Comparison of ENCODE assay signal across 25 cellular contexts in genomic region chr12:132480620-132481132, GRCh38. TPM values are rescaled to one million over a fixed set of nuclear protein-coding genes. Genes with fewer than 3 reads are reported as not detected.
DNase-seq lines count a peak whose midpoint lies in the region; ATAC-seq, FAIRE-seq and TF ChIP-seq lines count a peak whose summit lies in the region.
"Had no signal": no experiment of that assay in that cellular context is flagged by ENCODE, and none has a peak within 500 bp of the region (broad histone marks: within the 10 kb centered on the region; RNA-seq: fewer than 3 reads in every experiment).

No MANE protein-coding gene starts in this region.

- TF ChIP-seq CTCF in right lobe of liver (IDR thresholded peaks at IDR 0.05) (no peak), HepG2 (CRISPR knock-in tag; IDR thresholded peaks at IDR 0.05) (no peak), kidney (IDR thresholded peaks at IDR 0.05; ENCODE audit: borderline replicate concordance, extremely low read depth, insufficient read depth) (no peak), endodermal cell (conservative IDR thresholded peaks at IDR 0.05) (no peak)

- H3K36me3 Mint-ChIP-seq in activated CD4-positive, alpha-beta T cell treated with anti-CD3 and anti-CD28 coated beads, Interleukin-2, amount 10 ng/mL, durations not matched to agents 7 days and 5 days (ENCODE audit: low read depth), result no peaks in the 10 kb centered on the region
- no peaks in the 10 kb centered on the region for H3K36me3 Mint-ChIP-seq in endodermal cell (ENCODE audit: low read depth)

- H3K4me2 ChIP-seq in HepG2 (ENCODE audit: low read depth, low read length), result no peak overlapping the region
- H3K4me2 ChIP-seq: PC-9 had no signal

- H3K4me1 ChIP-seq in right lobe of liver, result no peaks in the 10 kb centered on the region
- no peaks in the 10 kb centered on the region; the same call in 1 of the 2 replicates for H3K4me1 ChIP-seq in HepG2 (ENCODE audit: insufficient read depth, low read length)
- no peaks in the 10 kb centered on the region for H3K4me1 ChIP-seq in kidney (ENCODE audit: control insufficient read depth in 1 of 2, insufficient read depth in 1 of 2, low read depth in 1 of 2, low read length in 2 of 2)
- no peaks in the 10 kb centered on the region for H3K4me1 ChIP-seq in endodermal cell (ENCODE audit: control insufficient read depth, insufficient read depth, low read length)
- H3K4me1 ChIP-seq: BE2C had no signal

- H2AFZ ChIP-seq in HepG2 (ENCODE audit: low read length), result no peak overlapping the region
- H2AFZ ChIP-seq: GM23248, PC-9 had no signal

- no peaks in the 10 kb centered on the region for H3K79me2 ChIP-seq in HepG2 (ENCODE audit: insufficient read depth, low read length)

- peaks cover 23% of the 10 kb centered on the region for H3K4me1 Mint-ChIP-seq in activated CD4-positive, alpha-beta T cell treated with anti-CD3 and anti-CD28 coated beads, Interleukin-2, amount 10 ng/mL, durations not matched to agents 7 days and 5 days
- no peaks in the 10 kb centered on the region for H3K4me1 Mint-ChIP-seq in endodermal cell

- CTCF ChIA-PET in activated CD4-positive, alpha-beta T cell treated with anti-CD3 and anti-CD28 coated beads, Interleukin-2, amount 10 ng/mL, durations not matched to agents 7 days and 5 days (lab: Charles Lee), result interaction anchor here (0.6 to 1.5 kb wide), 2 partner anchors 8 to 422 kb away, joined by 3 read pairs; no protein-coding TSS in a partner anchor
- CTCF ChIA-PET in HepG2 (lab: Yijun Ruan, JAX; ENCODE audit: low intra/inter-chr PET ratio, low total read pairs), result no interaction called here

- H3K9ac ChIP-seq in HepG2 (ENCODE audit: insufficient read depth, low read depth, low read length) (no peak overlapping the region), kidney (ENCODE audit: low read length in 2 of 2) (no peak overlapping the region), endodermal cell (ENCODE audit: extremely low read depth, low read length, poor library complexity, severe bottlenecking) (no peak overlapping the region)
- H3K9ac ChIP-seq: GM23248 had no signal

- H4K20me1 ChIP-seq in HepG2 (ENCODE audit: insufficient read depth, low read length), result no peaks in the 10 kb centered on the region

- H3K27me3 ChIP-seq in right lobe of liver (no peaks in the 10 kb centered on the region), HepG2 (ENCODE audit: control insufficient read depth in 1 of 2, insufficient read depth in 2 of 2, low read length in 2 of 2) (peaks cover 31 to 94% of the 10 kb centered on the region in 2 experiments), endodermal cell (ENCODE audit: control insufficient read depth, insufficient read depth, low read length, poor library complexity, severe bottlenecking) (peaks cover 34% of the 10 kb centered on the region)
- H3K27me3 ChIP-seq: BE2C had no signal

- no peaks in the 10 kb centered on the region for H3K36me3 ChIP-seq in right lobe of liver
- no peaks in the 10 kb centered on the region for H3K36me3 ChIP-seq in HepG2 (replicated peaks in 1 of 2; ENCODE audit: control insufficient read depth in 1 of 2, insufficient read depth in 2 of 2, low read length in 2 of 2)
- H3K36me3 ChIP-seq in kidney (ENCODE audit: control insufficient read depth in 1 of 2, insufficient read depth in 2 of 2, low read length in 2 of 2), result no peaks in the 10 kb centered on the region
- no peaks in the 10 kb centered on the region for H3K36me3 ChIP-seq in endodermal cell (ENCODE audit: control insufficient read depth, insufficient read depth, low read length)
- H3K36me3 ChIP-seq: BE2C had no signal

- H3K27me3 Mint-ChIP-seq in activated CD4-positive, alpha-beta T cell treated with anti-CD3 and anti-CD28 coated beads, Interleukin-2, amount 10 ng/mL, durations not matched to agents 7 days and 5 days, result peaks cover 2% of the 10 kb centered on the region
- peaks cover 81% of the 10 kb centered on the region for H3K27me3 Mint-ChIP-seq in endodermal cell (ENCODE audit: insufficient read depth)
- H3K27me3 Mint-ChIP-seq: CD4-positive, alpha-beta T cell had no signal

- in situ Hi-C loops in HepG2 (cut with HindIII; ENCODE audit: extremely low pct_ligation_motif_present, low pct_unique_long_range_greater_than_20kb), result no loop called here

- H3K27ac ChIP-seq in right lobe of liver, result no peak overlapping the region
- H3K27ac ChIP-seq in HepG2 (ENCODE audit: extremely low read length, insufficient read depth, low read length), result no peak overlapping the region
- H3K27ac ChIP-seq in kidney (ENCODE audit: low read depth in 2 of 2, low read length in 2 of 2), result no peak overlapping the region
- H3K27ac ChIP-seq in endodermal cell (ENCODE audit: low read depth, low read length), result no peak overlapping the region
- H3K27ac ChIP-seq: 22Rv1, GM23248, PC-9 had no signal

- BruUV-seq in HepG2 (replicated peaks; lab: Mats Ljungman, UMichigan), result no TSS peak

- H3K4me3 Mint-ChIP-seq in activated CD4-positive, alpha-beta T cell treated with anti-CD3 and anti-CD28 coated beads, Interleukin-2, amount 10 ng/mL, durations not matched to agents 7 days and 5 days, result no peak overlapping the region
- no peak overlapping the region for H3K4me3 Mint-ChIP-seq in endodermal cell

- FAIRE-seq in HepG2 (lab: Jason Lieb, UNC), result no peak
- FAIRE-seq in kidney (lab: Jason Lieb, UNC), result no peak
- FAIRE-seq: D721Med, GM18507 had no signal

- H3K9me3 ChIP-seq in right lobe of liver (no peaks in the 10 kb centered on the region), HepG2 (ENCODE audit: low read length) (no peaks in the 10 kb centered on the region), kidney (ENCODE audit: control insufficient read depth in 1 of 2, low read length in 2 of 2) (no peaks in the 10 kb centered on the region), endodermal cell (ENCODE audit: control insufficient read depth, low read length) (no peaks in the 10 kb centered on the region)
- H3K9me3 ChIP-seq: BE2C had no signal

- intact Hi-C loops in right lobe of liver (cut with DNase I), result no loop called here
- intact Hi-C loops in HepG2 (cut with micrococcal nuclease; ENCODE audit: unreplicated experiment), result no loop called here
- intact Hi-C loops in kidney (cut with DNase I), result no loop called here

- no peak for TF ChIP-seq RAD21 in HepG2 (CRISPR knock-in tag; IDR thresholded peaks at IDR 0.05)

- no peak for TF ChIP-seq POLR2A in right lobe of liver (IDR thresholded peaks at IDR 0.05)
- no peak for TF ChIP-seq POLR2A in HepG2 (IDR thresholded peaks at IDR 0.05; ENCODE audit: insufficient read depth in 1 of 2, low read depth in 2 of 2, low read length in 2 of 2)

- POLR2A ChIA-PET in activated CD4-positive, alpha-beta T cell treated with anti-CD3 and anti-CD28 coated beads, Interleukin-2, amount 10 ng/mL, durations not matched to agents 7 days and 5 days (lab: Charles Lee), result no interaction called here
- POLR2A ChIA-PET in HepG2 (lab: Yijun Ruan, JAX), result no interaction called here

- H3K27ac Mint-ChIP-seq in activated CD4-positive, alpha-beta T cell treated with anti-CD3 and anti-CD28 coated beads, Interleukin-2, amount 10 ng/mL, durations not matched to agents 7 days and 5 days, result peak overlapping the region; percentile 62
- H3K27ac Mint-ChIP-seq in endodermal cell, result no peak overlapping the region

- 100% methylated on average over 1 of the region's 14 CpGs for WGBS in right lobe of liver (ENCODE audit: insufficient coverage, low coverage, low lambda C conversion rate, missing lambda C conversion rate)
- 44% methylated on average over 7 of the region's 14 CpGs for WGBS in HepG2 (ENCODE audit: low lambda C conversion rate)
- whole genome bisulfite sequencing in endodermal cell (ENCODE audit: insufficient coverage in 1 of 2, insufficient read length in 1 of 2), 2 experiments, result 82 to 83% methylated on average over 8 to 14 of the region's 14 CpGs

- DNase-seq in activated CD4-positive, alpha-beta T cell treated with anti-CD3 and anti-CD28 coated beads, Interleukin-2, amount 10 ng/mL, durations not matched to agents 7 days and 5 days, result no peak
- DNase-seq in activated CD4-positive, alpha-beta T cell treated with anti-CD3 and anti-CD28 coated beads for 1 hour, result no peak
- DNase-seq in right lobe of liver (peak in 2 of 3 donors; percentile 11 to 40), HepG2 (ENCODE audit: low spot score) (no peak), kidney (peak; percentile 57), NCI-H1694 treated with DMSO at 0.1 percent for 48 hours (lab: John Stamatoyannopoulos, UW) (no peak), hippocampal formation (lab: John Stamatoyannopoulos, UW) (no peak), endodermal cell (no peak)
- DNase-seq: BE2C; CD4-positive, alpha-beta T cell; GM23248; H7; IMR-90; KG1; MM.1S; NCI-H2029 treated with DMSO at 0.1 percent for 48 hours; NCI-H446 treated with DMSO at 0.1 percent for 48 hours; NCI-H526; NCI-H82; NK-92 treated with Interleukin-12 subunit alpha and Interleukin-12 subunit beta, amount 100 ng/mL, for 24 hours; PC-9; SHP77 had no signal

- H3K4me3 ChIP-seq in right lobe of liver (no peak overlapping the region), HepG2 (replicated peaks in 1 of 3; ENCODE audit: insufficient read depth in 1 of 3, low read depth in 2 of 3, low read length in 3 of 3) (no peak overlapping the region), kidney (ENCODE audit: low read length in 2 of 2) (no peak overlapping the region), endodermal cell (ENCODE audit: low read length) (no peak overlapping the region)
- H3K4me3 ChIP-seq: GM23248, PC-9 had no signal

- H3K9me3 Mint-ChIP-seq in activated CD4-positive, alpha-beta T cell treated with anti-CD3 and anti-CD28 coated beads, Interleukin-2, amount 10 ng/mL, durations not matched to agents 7 days and 5 days, result no peaks in the 10 kb centered on the region
- peaks cover 3% of the 10 kb centered on the region for H3K9me3 Mint-ChIP-seq in endodermal cell
- H3K9me3 Mint-ChIP-seq: CD4-positive, alpha-beta T cell had no signal

- TF ChIP-seq EP300 in HepG2 (IDR thresholded peaks at IDR 0.05; ENCODE audit: low read depth in 2 of 2, low read length in 2 of 2), result no peak
- no peak for TF ChIP-seq EP300 in HepG2 (CRISPR knock-in tag; IDR thresholded peaks at IDR 0.05; ENCODE audit: borderline replicate concordance)

- ATAC-seq in right lobe of liver (no peak), HepG2 (no peak)

RNA-seq across cellular contexts. Expression of gene FBRSL1, which starts 9.3 kb away (rescaled TPM):
- total RNA-seq in activated CD4-positive, alpha-beta T cell treated with anti-CD3 and anti-CD28 coated beads, Interleukin-2, amount 10 ng/mL, durations not matched to agents 7 days and 5 days, result 10 to 100 TPM; 49.8 to 51.1 TPM
- 10 to 100 TPM; 16.2 to 27.6 (median 23.3) TPM for total RNA-seq in right lobe of liver
- 3.7 and 7.9 TPM in 2 replicates for total RNA-seq in HepG2 (2016; rRNA removed; fragmentation: Illumina TruSeq; extraction: Trizol)
- 2.7 and 3.6 TPM in 2 replicates for total RNA-seq in HepG2 (2016; cell fraction: cytosol; rRNA removed; fragmentation: Illumina TruSeq; extraction: Trizol; ENCODE audit: low read depth)
- total RNA-seq in HepG2 (2016; cell fraction: insoluble cytoplasmic fraction; rRNA removed; fragmentation: Illumina TruSeq; extraction: Trizol), result 5.4 and 6.9 TPM in 2 replicates
- total RNA-seq in HepG2 (2016; cell fraction: membrane; rRNA removed; fragmentation: Illumina TruSeq; extraction: Trizol), result 7.0 and 9.3 TPM in 2 replicates
- 10.9 and 11.0 TPM in 2 replicates for total RNA-seq in HepG2 (2016; cell fraction: nucleus; rRNA removed; fragmentation: Illumina TruSeq; extraction: Trizol)
- 3.6 and 4.9 TPM in 2 replicates for polyA plus RNA-seq in HepG2 (2011; rRNA removed)
- 3.0 and 6.0 TPM in 2 replicates for polyA plus RNA-seq in HepG2 (2011; cell fraction: cytosol; rRNA removed)
- 50.9 and 76.3 TPM in 2 replicates for polyA plus RNA-seq in HepG2 (2011; cell fraction: nucleus; rRNA removed)
- polyA plus RNA-seq in HepG2 (2012), result 25.5 and 31.0 TPM in 2 replicates
- polyA plus RNA-seq in HepG2 (2016; cell fraction: cytosol; fragmentation: Illumina TruSeq; extraction: Trizol; ENCODE audit: low read depth), result 5.9 and 6.4 TPM in 2 replicates
- polyA plus RNA-seq in HepG2 (2016; cell fraction: insoluble cytoplasmic fraction; fragmentation: Illumina TruSeq; extraction: Trizol; ENCODE audit: low read depth), result 20.0 and 28.2 TPM in 2 replicates
- polyA plus RNA-seq in HepG2 (2016; cell fraction: membrane; fragmentation: Illumina TruSeq; extraction: Trizol; ENCODE audit: low read depth), result 20.5 and 23.8 TPM in 2 replicates
- polyA plus RNA-seq in HepG2 (2016; cell fraction: nucleus; fragmentation: Illumina TruSeq; extraction: Trizol; ENCODE audit: insufficient read depth, low read depth), result 64.1 and 69.3 TPM in 2 replicates
- 3.8 and 7.6 TPM in 2 replicates for polyA minus RNA-seq in HepG2 (2011; rRNA and poly(A)+ RNA removed; ENCODE audit: low replicate concordance)
- polyA minus RNA-seq in HepG2 (2011; cell fraction: cytosol; rRNA and poly(A)+ RNA removed), result 17.3 and 28.7 TPM in 2 replicates
- polyA minus RNA-seq in HepG2 (2011; cell fraction: nucleus; rRNA and poly(A)+ RNA removed), result 8.5 and 11.2 TPM in 2 replicates
- total RNA-seq in kidney, result 44.7 TPM
- polyA plus RNA-seq in kidney (ENCODE audit: insufficient read depth, low read depth, low replicate concordance), result 23.8 TPM
- total RNA-seq in endodermal cell, result 10 to 100 TPM; 74.9 to 92.3 TPM
- 72.6 TPM for polyA plus RNA-seq in endodermal cell (2013, experiment 1 of 2)
- 64.1 TPM for polyA plus RNA-seq in endodermal cell (2013, experiment 2 of 2)

Comparison
In these comparisons a context has a peak if more than half of its experiments do, and no peak if none do; other contexts are left out.
1. DNase-seq: peak in right lobe of liver (2 of 3) and kidney (single experiment); none in activated CD4-positive, alpha-beta T cell treated with anti-CD3 and anti-CD28 coated beads, Interleukin-2, amount 10 ng/mL, durations not matched to agents 7 days and 5 days (single experiment), activated CD4-positive, alpha-beta T cell treated with anti-CD3 and anti-CD28 coated beads for 1 hour (single experiment), HepG2 (single experiment), NCI-H1694 treated with DMSO at 0.1 percent for 48 hours (single experiment), hippocampal formation (0 of 2) and endodermal cell (single experiment).